ENCODE assay signal across 14 cellular contexts in the genomic region with DNA sequence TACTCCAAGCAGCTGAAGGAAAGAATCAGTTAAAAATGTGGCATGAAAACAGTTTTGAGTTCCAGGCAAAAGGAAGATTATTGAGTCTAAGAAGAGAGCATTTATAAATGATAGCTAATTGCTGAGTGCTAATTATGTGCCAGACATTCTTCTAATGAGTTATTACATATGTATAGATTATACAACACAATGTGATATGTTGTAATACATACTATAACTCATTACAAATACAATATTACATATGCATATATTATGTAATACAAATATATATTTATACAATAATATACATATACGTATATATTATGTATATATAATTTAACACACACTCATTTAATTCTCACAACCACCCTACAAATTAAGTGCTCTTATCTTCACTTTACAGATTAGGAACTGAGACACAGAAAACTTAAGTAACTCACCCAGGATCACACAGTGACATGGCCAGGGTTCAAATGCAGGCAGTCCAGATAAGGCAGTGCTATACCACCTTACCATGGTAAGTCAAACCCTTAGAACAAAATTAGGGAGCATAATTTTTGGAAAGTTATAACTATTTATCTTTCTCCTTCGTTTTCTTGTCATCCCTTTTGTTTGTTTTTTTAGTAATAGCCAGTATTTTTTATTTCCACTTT. TPM values are rescaled to one million over a fixed set of nuclear protein-coding genes. Genes with fewer than 3 reads are reported as not detected.
A peak's percentile ranks its signal among the peaks of the same experiment; 100 is the strongest.
DNase-seq lines count a peak whose midpoint lies in the region; ATAC-seq and TF ChIP-seq lines count a peak whose summit lies in the region.
"Had no signal": no experiment of that assay in that cellular context is flagged by ENCODE, and none has a peak within 500 bp of the region (broad histone marks: within the 10 kb centered on the region; RNA-seq: fewer than 3 reads in every experiment).

No MANE protein-coding gene starts in this region.

- peak overlapping the region; percentile 82 for H3K4me2 ChIP-seq in GM23248 (ENCODE audit: unreplicated experiment)
- H3K4me2 ChIP-seq: GM23338, neural progenitor cell had no signal

- no peaks in the 10 kb centered on the region for H3K27me3 ChIP-seq in GM23248 (replicated peaks; ENCODE audit: insufficient read depth)
- no peaks in the 10 kb centered on the region for H3K27me3 ChIP-seq in lung (ENCODE audit: control insufficient read depth, insufficient read depth)
- no peaks in the 10 kb centered on the region for H3K27me3 ChIP-seq in stomach
- no peaks in the 10 kb centered on the region for H3K27me3 ChIP-seq in A673 (replicated peaks; ENCODE audit: insufficient read depth, low read depth, low read length, poor library complexity)
- H3K27me3 ChIP-seq: neural progenitor cell had no signal

- no TSS peak for BruUV-seq in A673 (replicated peaks; lab: Mats Ljungman, UMichigan)

- H3K9me3 ChIP-seq in GM23248 (ENCODE audit: low read depth): no peaks in the 10 kb centered on the region
- H3K9me3 ChIP-seq in lung (ENCODE audit: control insufficient read depth in 2 of 2, insufficient read depth in 1 of 2, low read length in 1 of 2): no peaks in the 10 kb centered on the region
- no peaks in the 10 kb centered on the region for H3K9me3 ChIP-seq in stomach
- H3K9me3 ChIP-seq in A673 (ENCODE audit: low read depth, low read length, poor library complexity, severe bottlenecking): no peaks in the 10 kb centered on the region

- TF ChIP-seq EP300 in stomach (IDR thresholded peaks at IDR 0.05): no peak

- H3K4me3 ChIP-seq in GM23248 (peak overlapping the region; percentile 37; the same call in 1 of the 2 replicates), lung (no peak overlapping the region), stomach (peak overlapping the region in 2 of 4 donors; percentile 17 to 22), A673 (ENCODE audit: low read depth, low read length, poor library complexity, severe bottlenecking) (no peak overlapping the region)
- H3K4me3 ChIP-seq: GM23338, neural progenitor cell had no signal

- H3K9me3 Mint-ChIP-seq in brain: no peaks in the 10 kb centered on the region
- H3K9me3 Mint-ChIP-seq: CD4-positive, alpha-beta memory T cell; GM23338; neural progenitor cell had no signal

- ATAC-seq in lung (ENCODE audit: insufficient read depth, low FRiP score): no peak
- ATAC-seq: activated CD8-positive, alpha-beta memory T cell treated with anti-CD3 and anti-CD28 coated beads, Interleukin-2, amount 10 ng/mL, durations not matched to agents 7 days and 5 days; GM23338 had no signal

- H3K27me3 Mint-ChIP-seq in brain: peaks cover 10% of the 10 kb centered on the region

- peaks cover 8% of the 10 kb centered on the region; the same call in 1 of the 2 replicates for H3K79me2 ChIP-seq in GM23248 (ENCODE audit: insufficient read depth)

- H3K4me1 Mint-ChIP-seq in brain: peaks cover 85% of the 10 kb centered on the region

- peaks cover 6% of the 10 kb centered on the region for H3K36me3 Mint-ChIP-seq in brain
- H3K36me3 Mint-ChIP-seq: activated CD8-positive, alpha-beta memory T cell treated with anti-CD3 and anti-CD28 coated beads, Interleukin-2, amount 10 ng/mL, durations not matched to agents 7 days and 5 days; CD4-positive, alpha-beta memory T cell; neural progenitor cell had no signal

- H3K4me1 ChIP-seq in GM23248 (ENCODE audit: insufficient read depth) (peaks cover 39% of the 10 kb centered on the region), lung (ENCODE audit: control insufficient read depth in 2 of 2, insufficient read depth in 2 of 2, low read length in 2 of 2) (peaks cover 6 to 33% of the 10 kb centered on the region in 2 donors), stomach (peaks cover 55 to 91% (median 79%) of the 10 kb centered on the region in 4 donors), A673 (ENCODE audit: insufficient read depth, low read length, poor library complexity, severe bottlenecking) (peaks cover 32% of the 10 kb centered on the region)

- peak overlapping the region; percentile 17 to 95 (median 89) for H3K27ac Mint-ChIP-seq in brain
- H3K27ac Mint-ChIP-seq: activated CD8-positive, alpha-beta memory T cell treated with anti-CD3 and anti-CD28 coated beads, Interleukin-2, amount 10 ng/mL, durations not matched to agents 7 days and 5 days; CD4-positive, alpha-beta memory T cell; GM23338; neural progenitor cell had no signal

- intact Hi-C loops in stomach (cut with DNase I; ENCODE audit: low total_unique reads) (no loop called here), A673 (cut with micrococcal nuclease; ENCODE audit: unreplicated experiment) (no loop called here)

- peaks cover 37% of the 10 kb centered on the region for H3F3A ChIP-seq in GM23248 (ENCODE audit: insufficient read depth)

- H3K36me3 ChIP-seq in GM23248 (ENCODE audit: low read depth) (no peaks in the 10 kb centered on the region), lung (ENCODE audit: control insufficient read depth in 2 of 2, insufficient read depth in 2 of 2, low read length in 2 of 2) (no peaks in the 10 kb centered on the region), stomach (no peaks in the 10 kb centered on the region), A673 (ENCODE audit: insufficient read depth, low read length, poor library complexity, severe bottlenecking) (no peaks in the 10 kb centered on the region)
- H3K36me3 ChIP-seq: neural progenitor cell had no signal

- peak overlapping the region; percentile 88 for H2AFZ ChIP-seq in GM23248
- H2AFZ ChIP-seq: GM23338, neural progenitor cell had no signal

- H3K9ac ChIP-seq in GM23248: peak overlapping the region; percentile 66; the same call in 1 of the 2 replicates
- H3K9ac ChIP-seq: neural progenitor cell had no signal

- no peaks in the 10 kb centered on the region for H3K9me2 ChIP-seq in GM23248 (ENCODE audit: insufficient read depth)

- TF ChIP-seq POLR2A in stomach (IDR thresholded peaks at IDR 0.05): no peak

- WGBS in GM23248 (ENCODE audit: low coverage in 1 of 2, low lambda C conversion rate in 2 of 2, missing lambda C conversion rate in 2 of 2), 2 experiments: 73 to 82% methylated on average over 2 of the region's 2 CpGs
- 36 to 48% methylated on average over 2 of the region's 2 CpGs for WGBS in lung, 2 donors
- 31 to 41% (median 33%) methylated on average over 2 of the region's 2 CpGs for WGBS in stomach, 5 donors

- CTCF ChIA-PET in A673 (lab: Charles Lee): no interaction called here

- no peaks in the 10 kb centered on the region for H4K20me1 ChIP-seq in GM23248 (ENCODE audit: insufficient read depth)

- in situ Hi-C loops in GM23248 (cut with MboI): no loop called here

- POLR2A ChIA-PET in A673 (lab: Charles Lee; ENCODE audit: low non-redundant PET): no interaction called here

- peak overlapping the region; percentile 12 to 97 (median 70) for H3K4me3 Mint-ChIP-seq in brain
- H3K4me3 Mint-ChIP-seq: activated CD8-positive, alpha-beta memory T cell treated with anti-CD3 and anti-CD28 coated beads, Interleukin-2, amount 10 ng/mL, durations not matched to agents 7 days and 5 days; CD4-positive, alpha-beta memory T cell; GM23338; neural progenitor cell had no signal

- no peak for TF ChIP-seq CTCF in brain (conservative IDR thresholded peaks at IDR 0.05)
- no peak for TF ChIP-seq CTCF in lung (IDR thresholded peaks at IDR 0.05; ENCODE audit: control extremely low read depth, extremely low read depth)
- TF ChIP-seq CTCF in stomach (IDR thresholded peaks at IDR 0.05): no peak
- no peak for TF ChIP-seq CTCF in A673 (conservative IDR thresholded peaks at IDR 0.05; ENCODE audit: low read depth, low read length)

- no peak for DNase-seq in GM23248
- DNase-seq in lung (ENCODE audit: low spot score): no peak
- DNase-seq in stomach: no peak
- no peak for DNase-seq in putamen (ENCODE audit: low spot score)
- no peak for DNase-seq in mesenteric fat pad (ENCODE audit: low spot score)
- DNase-seq in A673 (ENCODE audit: low spot score): no peak
- no peak for DNase-seq in NCI-H524 treated with DMSO at 0.1 percent for 48 hours (lab: John Stamatoyannopoulos, UW)
- DNase-seq: activated CD8-positive, alpha-beta memory T cell treated with anti-CD3 and anti-CD28 coated beads, Interleukin-2, amount 10 ng/mL, durations not matched to agents 7 days and 5 days; CD4-positive, alpha-beta memory T cell; NCI-H1930; T1000 had no signal

- H3K27ac ChIP-seq in GM23248 (peak overlapping the region; percentile 61), lung (ENCODE audit: low read depth in 1 of 2, low read length in 1 of 2) (peak overlapping the region; percentile 86 to 98), stomach (peak overlapping the region in 4 of 5 donors; percentile 84 to 90 (median 88)), A673 (ENCODE audit: low read depth, low read length, poor library complexity, severe bottlenecking) (no peak overlapping the region)
- H3K27ac ChIP-seq: neural progenitor cell had no signal

RNA-seq across cellular contexts. Expression of gene SORT1, which starts 4.0 kb away (rescaled TPM):
- 8.4 and 11.8 TPM in 2 replicates for total RNA-seq in GM23248 (2014; rRNA removed; shearing (Covaris generic))
- polyA plus RNA-seq in GM23248 (2016; fragmentation: Nextera tagmentation; extraction: Ambion mirVana) (6.7 and 7.1 TPM in 2 replicates), brain (ENCODE audit: insufficient read depth, low read depth, low replicate concordance) (107 TPM), lung (10 to 100 TPM; 39.0 to 53.1 TPM), stomach (10 to 100 TPM in 2 of 3 donors, 1 to 10 TPM in 1; 4.6 to 12.6 (median 10.5) TPM)
- total RNA-seq in lung (100 to 1,000 TPM in 1 of 2 donors, 10 to 100 TPM in 1; 61.7 to 135 TPM), stomach (100 to 1,000 TPM in 1 of 5 donors, 10 to 100 TPM in 4; 35.3 to 481 (median 48.1) TPM), mesenteric fat pad (169 TPM), A673 (2021) (52.4 and 56.5 TPM in 2 replicates)
- polyA plus RNA-seq: CD4-positive, alpha-beta memory T cell had no signal

RNA-seq across cellular contexts. Expression of gene PSMA5, which starts 32.5 kb away (rescaled TPM):
- total RNA-seq in GM23248 (2014; rRNA removed; shearing (Covaris generic)): 38.8 and 53.7 TPM in 2 replicates
- 89.7 and 94.5 TPM in 2 replicates for polyA plus RNA-seq in GM23248 (2016; fragmentation: Nextera tagmentation; extraction: Ambion mirVana)
- polyA plus RNA-seq in brain (ENCODE audit: insufficient read depth, low read depth, low replicate concordance): 48.5 TPM
- 10 to 100 TPM; 33.8 to 93.0 TPM for total RNA-seq in lung
- 10 to 100 TPM; 57.1 to 86.6 TPM for polyA plus RNA-seq in lung
- total RNA-seq in stomach: 10 to 100 TPM in 3 of 5 donors, 1 to 10 TPM in 2; 5.3 to 39.3 (median 11.3) TPM
- polyA plus RNA-seq in stomach: 10 to 100 TPM; 44.7 to 84.2 (median 50.6) TPM
- total RNA-seq in mesenteric fat pad: 63.9 TPM
- total RNA-seq in A673 (2021): 189 and 201 TPM in 2 replicates
